ENCODE assay signal across 1 cellular context in the genomic region with DNA sequence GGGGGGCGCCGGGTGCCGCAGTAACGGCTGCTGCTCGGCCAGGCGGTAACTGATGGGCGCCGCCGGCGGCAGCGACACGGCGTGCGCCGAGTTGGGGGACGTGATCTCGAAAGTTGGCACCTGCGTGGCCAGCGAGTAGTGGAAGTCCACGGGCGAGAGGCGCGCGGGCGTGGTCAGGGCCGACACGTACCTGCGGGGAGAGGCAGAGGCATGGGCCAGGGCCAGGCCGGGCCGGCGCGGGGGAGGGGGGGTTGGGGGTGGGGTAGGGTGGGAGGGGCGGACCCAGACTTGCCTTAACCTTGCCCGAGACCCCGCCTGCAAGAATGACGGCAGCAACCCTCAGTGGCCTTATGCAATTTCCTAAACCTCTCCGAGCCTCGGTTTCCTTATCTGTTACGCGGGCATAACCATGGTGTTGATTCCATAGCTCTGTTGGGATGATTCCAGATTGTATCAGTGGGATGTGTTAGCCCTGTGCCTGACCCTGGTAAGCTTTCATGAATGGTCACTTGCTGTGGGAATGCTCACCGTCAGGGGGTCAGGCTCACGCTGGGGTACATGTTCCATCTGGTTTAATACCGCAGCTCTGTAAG.
TF ChIP-seq lines count a peak whose summit lies in the region.

No MANE protein-coding gene starts in this region.

TF ChIP-seq in GM23338, 12 proteins besides CTCF, POLR2A, EP300 and RAD21 (continued from another document):
- TF ChIP-seq STAT1 (IDR thresholded peaks at IDR 0.05; ENCODE audit: unreplicated experiment): no peak
- TF ChIP-seq JUNB (IDR thresholded peaks at IDR 0.05; ENCODE audit: unreplicated experiment): no peak
- TF ChIP-seq NANOG (IDR thresholded peaks at IDR 0.05; ENCODE audit: borderline replicate concordance): no peak
